20 cellular contexts compared by ENCODE assay signal in the genomic region with DNA sequence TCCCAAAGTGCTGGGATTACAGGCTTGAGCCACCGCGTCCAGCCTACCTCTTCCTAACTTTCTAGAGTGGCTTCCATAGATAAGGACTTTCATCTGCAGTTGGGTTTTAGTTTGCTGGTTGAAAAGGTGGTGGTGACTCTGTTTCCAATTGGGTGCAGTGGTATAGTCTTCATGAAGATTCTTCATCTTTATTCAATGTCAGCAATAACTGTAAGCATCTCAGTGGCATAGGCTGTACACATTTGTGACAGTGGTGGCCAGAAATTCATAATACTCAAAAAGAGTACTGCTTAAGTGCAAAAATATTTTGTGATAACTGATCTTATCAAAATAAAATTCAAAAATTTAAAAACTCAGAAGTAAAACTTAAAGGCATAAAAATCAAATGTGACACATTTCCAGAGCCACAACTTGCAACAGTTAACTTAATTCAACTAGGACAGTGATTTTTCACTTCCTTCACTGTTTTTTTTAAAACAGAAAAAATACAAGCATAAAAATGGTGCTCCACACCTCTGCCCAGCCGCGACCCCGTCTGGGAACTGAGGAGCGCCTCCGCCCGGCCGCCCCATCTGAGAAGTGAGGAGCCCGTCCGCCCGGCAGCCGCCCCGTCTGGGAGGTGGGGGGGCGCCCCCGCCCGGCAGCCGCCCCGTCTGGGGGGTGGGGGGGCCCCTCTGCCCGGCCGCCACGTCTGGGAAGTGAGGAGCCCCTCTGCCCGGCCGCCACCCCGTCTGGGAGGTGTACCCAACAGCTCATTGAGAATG. TPM values are rescaled to one million over a fixed set of nuclear protein-coding genes. Genes with fewer than 3 reads are reported as not detected.
DNase-seq lines count a peak whose midpoint lies in the region; ATAC-seq, FAIRE-seq and TF ChIP-seq lines count a peak whose summit lies in the region.
"Had no signal": no experiment of that assay in that cellular context is flagged by ENCODE, and none has a peak within 500 bp of the region (broad histone marks: within the 10 kb centered on the region; RNA-seq: fewer than 3 reads in every experiment).

No MANE protein-coding gene starts in this region.

- POLR2A ChIA-PET in A549 (lab: Yijun Ruan, JAX) (no interaction called here), K562 (lab: Yijun Ruan, JAX) (no interaction called here)

- DNase-seq in A549 (ENCODE audit: low read depth in 1 of 2, low spot score in 1 of 2) = peak in 1 of 2 experiments; percentile 35
- no peak for DNase-seq in H54 (ENCODE audit: insufficient read length, low spot score)
- no peak for DNase-seq in K562 (ENCODE audit: extremely low read depth in 1 of 4, low spot score in 3 of 4)
- no peak for DNase-seq in GM10266 (ENCODE audit: extremely low spot score)
- DNase-seq in anterior cingulate cortex (lab: John Stamatoyannopoulos, UW) = no peak
- DNase-seq: CD4-positive, CD25-positive, alpha-beta regulatory T cell; CD8-positive, alpha-beta T cell; DMS 273 treated with DMSO at 0.1 percent for 48 hours; DMS79; EL; GDM1; GM23248; H9 had no signal

- TF ChIP-seq POLR2A in A549 (IDR thresholded peaks at IDR 0.05; ENCODE audit: low read length) (no peak), H54 (IDR thresholded peaks at IDR 0.05; ENCODE audit: low read depth, low read length) (no peak), K562 (conservative IDR thresholded peaks at IDR 0.05) (no peak)

- H2AFZ ChIP-seq in K562 (ENCODE audit: low read depth, low read length) = no peak overlapping the region
- H2AFZ ChIP-seq: GM23248 had no signal

- 45% methylated on average over 9 of the region's 25 CpGs for WGBS in A549 (ENCODE audit: missing lambda C conversion rate)
- 79% methylated on average over 20 of the region's 25 CpGs for WGBS in K562 (ENCODE audit: insufficient coverage, low coverage, missing lambda C conversion rate)

- CTCF ChIA-PET in A549 (lab: Yijun Ruan, JAX) = interaction anchor here (1.6 kb wide), 1 partner anchor 16 kb away, joined by 3 read pairs; no protein-coding TSS in a partner anchor
- CTCF ChIA-PET in K562 (lab: Yijun Ruan, JAX; ENCODE audit: low intra/inter-chr PET ratio) = no interaction called here

- no peaks in the 10 kb centered on the region for H3K79me2 ChIP-seq in K562 (ENCODE audit: control insufficient read depth, insufficient read depth, low read length)

- peaks cover 48% of the 10 kb centered on the region for H3K4me1 ChIP-seq in A549
- no peaks in the 10 kb centered on the region; a peak in 1 of 5 replicates for H3K4me1 ChIP-seq in K562 (replicated peaks in 1 of 2; ENCODE audit: control insufficient read depth in 2 of 2, insufficient read depth in 2 of 2, low read length in 2 of 2)
- no peaks in the 10 kb centered on the region for H3K4me1 ChIP-seq in neutrophil (ENCODE audit: control insufficient read depth in 1 of 2, insufficient read depth in 1 of 2, low read depth in 1 of 2, low read length in 1 of 2)
- H3K4me1 ChIP-seq: BLaER1 had no signal

- no peaks in the 10 kb centered on the region for H4K20me1 ChIP-seq in K562 (replicated peaks; ENCODE audit: control insufficient read depth, insufficient read depth, low read length)
- H4K20me1 ChIP-seq: BLaER1 had no signal

- TF ChIP-seq CTCF in A549 (IDR thresholded peaks at IDR 0.05) (peak; percentile 15; the same call in 1 of the 3 replicates), K562 (IDR thresholded peaks at IDR 0.05 in 2 of 3, conservative IDR thresholded peaks at IDR 0.05 in 1 of 3; ENCODE audit: insufficient read depth in 2 of 3, low read depth in 1 of 3, low read length in 3 of 3) (no peak), neutrophil (IDR thresholded peaks at IDR 0.05) (no peak), GM10266 (IDR thresholded peaks at IDR 0.05; ENCODE audit: control insufficient read depth, insufficient read depth, low read depth, missing control alignments) (no peak)

- no peak overlapping the region for H3K9ac ChIP-seq in K562 (ENCODE audit: insufficient read depth in 1 of 2, low read depth in 2 of 2, low read length in 2 of 2)
- H3K9ac ChIP-seq: BLaER1, GM23248 had no signal

- H3K4me2 ChIP-seq in A549 (peak overlapping the region; percentile 77), K562 (ENCODE audit: insufficient read depth, low read length) (no peak overlapping the region)
- H3K4me2 ChIP-seq: BLaER1 had no signal

- peak in 1 of 2 experiments; percentile 60; a peak in 3 of 6 replicates for ATAC-seq in A549
- ATAC-seq in K562 = no peak
- ATAC-seq: CD8-positive, alpha-beta T cell; HCT116 had no signal

- H3K9me1 ChIP-seq in K562 (ENCODE audit: control insufficient read depth, insufficient read depth, low read length) = no peaks in the 10 kb centered on the region

- H3K9me3 ChIP-seq in A549 (peaks cover 9% of the 10 kb centered on the region; the same call in 1 of the 3 replicates), K562 (replicated peaks; ENCODE audit: control insufficient read depth, insufficient read depth, low read depth, low read length) (no peaks in the 10 kb centered on the region), neutrophil (no peaks in the 10 kb centered on the region)

- no TSS peak for BruUV-seq in K562 (replicated peaks; lab: Mats Ljungman, UMichigan)

- H3K27me3 ChIP-seq in K562 (ENCODE audit: control insufficient read depth in 2 of 2, insufficient read depth in 2 of 2, low read length in 2 of 2) = no peaks in the 10 kb centered on the region
- H3K27me3 ChIP-seq in neutrophil = no peaks in the 10 kb centered on the region
- H3K27me3 ChIP-seq: BLaER1 had no signal

- TF ChIP-seq RAD21 in A549 (conservative IDR thresholded peaks at IDR 0.05 in 1 of 2, IDR thresholded peaks at IDR 0.05 in 1 of 2) = 0 out of 5 replicates have a peak, but pooled peaks of 1 of the 2 experiments have one; percentile 15
- no peak for TF ChIP-seq RAD21 in K562 (CRISPR knock-in tag; conservative IDR thresholded peaks at IDR 0.05 in 1 of 2, IDR thresholded peaks at IDR 0.05 in 1 of 2)

- H3K4me3 ChIP-seq in A549 (peak overlapping the region; percentile 34), K562 (no peak overlapping the region), neutrophil (ENCODE audit: low read depth in 1 of 2, low read length in 1 of 2) (no peak overlapping the region)
- H3K4me3 ChIP-seq: BLaER1, GM23248 had no signal

- H3K27ac ChIP-seq in A549 = peak overlapping the region; percentile 75 to 94
- H3K27ac ChIP-seq in K562 (ENCODE audit: extremely low read depth, low read depth, low read length) = no peak overlapping the region
- H3K27ac ChIP-seq in neutrophil = peak overlapping the region; percentile 40
- H3K27ac ChIP-seq: BLaER1, C4-2B, GM23248 had no signal

- FAIRE-seq in A549 (lab: Jason Lieb, UNC) (no peak), H54 (lab: Jason Lieb, UNC) (peak; percentile 70), K562 (lab: Jason Lieb, UNC) (no peak)
- FAIRE-seq: D721Med, GM12891, H1 had no signal

- intact Hi-C loops in K562 (cut with micrococcal nuclease) = no loop called here

- H3K36me3 ChIP-seq in K562 (ENCODE audit: control insufficient read depth, insufficient read depth, low read length) (no peaks in the 10 kb centered on the region), neutrophil (peaks cover 53% of the 10 kb centered on the region)

- TF ChIP-seq EP300 in A549 (IDR thresholded peaks at IDR 0.05) = no peak
- no peak for TF ChIP-seq EP300 in K562 (IDR thresholded peaks at IDR 0.05; ENCODE audit: low read length)

- in situ Hi-C loops in K562 (cut with MboI) = no loop called here

TF ChIP-seq in A549, 52 proteins besides CTCF, POLR2A, EP300 and RAD21 (continues in another document):
- no peak for TF ChIP-seq USF2 (IDR thresholded peaks at IDR 0.05)
- peak; percentile 79 for TF ChIP-seq MAFK (IDR thresholded peaks at IDR 0.05; ENCODE audit: partially characterized antibody)

TF ChIP-seq in K562, 482 proteins besides CTCF, POLR2A, EP300 and RAD21:
- TF ChIP-seq C11orf30 (IDR thresholded peaks at IDR 0.05; ENCODE audit: low read depth) = peak; percentile 17; the same call in 1 of the 2 replicates
- TF ChIP-seq MAFF (IDR thresholded peaks at IDR 0.05; ENCODE audit: low read length) = peak; percentile 15; the same call in 1 of the 2 replicates
- peak; percentile 39; the same call in 1 of the 2 replicates for TF ChIP-seq ZNF316 (IDR thresholded peaks at IDR 0.05)
- no peak for TF ChIP-seq SMAD4 (CRISPR knock-in tag; conservative IDR thresholded peaks at IDR 0.05)
- no peak for TF ChIP-seq NCOA2 (IDR thresholded peaks at IDR 0.05; ENCODE audit: partially characterized antibody in 2 of 2)
TF ChIP-seq in K562: peak in this region for 3.

RNA-seq across cellular contexts. Expression of gene CDK5RAP2, which starts 56.4 kb away (rescaled TPM):
- 37.1 and 44.6 TPM in 2 replicates for polyA plus RNA-seq in A549 (2011; rRNA removed)
- polyA plus RNA-seq in A549 (2012; cell fraction: cytosol; rRNA removed) = 31.3 and 34.2 TPM in 2 replicates
- polyA plus RNA-seq in A549 (2012; cell fraction: nucleus; rRNA removed) = 78.3 and 93.3 TPM in 2 replicates
- 28.7 to 31.9 TPM (median 29.1 TPM) in 3 replicates for polyA plus RNA-seq in A549 (2017; fragmentation: RNase III; extraction: RNeasy Plus Mini Kit Qiagen cat#74134 plus additional on column Dnase treatment)
- polyA minus RNA-seq in A549 (2011; rRNA and poly(A)+ RNA removed) = 62.0 and 63.0 TPM in 2 replicates
- 137 and 219 TPM in 2 replicates for total RNA-seq in K562 (2011; cell fraction: chromatin; rRNA removed; ENCODE audit: low replicate concordance)
- 64.2 and 82.4 TPM in 2 replicates for total RNA-seq in K562 (2011; cell fraction: nucleolus; rRNA removed)
- total RNA-seq in K562 (2011; cell fraction: nucleoplasm; rRNA removed) = 131 and 136 TPM in 2 replicates
- 39.5 and 43.1 TPM in 2 replicates for total RNA-seq in K562 (2014; rRNA removed)
- total RNA-seq in K562 (2014; rRNA removed; fragmentation: Illumina TruSeq; extraction: Trizol) = 38.7 and 42.2 TPM in 2 replicates
- total RNA-seq in K562 (2015; rRNA removed; fragmentation: Illumina TruSeq; extraction: Trizol) = 48.5 and 52.3 TPM in 2 replicates
- 59.4 and 68.8 TPM in 2 replicates for total RNA-seq in K562 (2021)
- polyA plus RNA-seq in K562 (2011; rRNA removed) = 33.8 and 40.9 TPM in 2 replicates
- 20.8 and 22.2 TPM in 2 replicates for polyA plus RNA-seq in K562 (2011; cell fraction: cytosol; rRNA removed)
- 140 and 141 TPM in 2 replicates for polyA plus RNA-seq in K562 (2011; cell fraction: nucleus; rRNA removed)
- 38.2 and 52.8 TPM in 2 replicates for polyA plus RNA-seq in K562 (2012)
- polyA plus RNA-seq in K562 (2014; fragmentation: Illumina TruSeq; extraction: Trizol) = 54.6 and 61.3 TPM in 2 replicates
- 10 to 100 TPM; 19.9 to 28.0 TPM for polyA plus RNA-seq in K562 (2014; fragmentation: Nextera tagmentation; extraction: Ambion mirVana)
- 41.7 and 63.4 TPM in 2 replicates for polyA plus RNA-seq in K562 (2014; rRNA removed)
- polyA minus RNA-seq in K562 (2011; rRNA and poly(A)+ RNA removed) = 74.0 and 76.2 TPM in 2 replicates
- 28.2 and 29.1 TPM in 2 replicates for polyA minus RNA-seq in K562 (2011; cell fraction: cytosol; rRNA and poly(A)+ RNA removed)
- polyA minus RNA-seq in K562 (2011; cell fraction: nucleus; rRNA and poly(A)+ RNA removed) = 67.2 and 117 TPM in 2 replicates

Comparison
In these comparisons a context has a peak if more than half of its experiments do, and no peak if none do; other contexts are left out.
1. Of the 35 proteins assayed by ChIP-seq in both K562 and A549: peak only in K562: none; only in A549: CTCF and MAFK; in both: none; in neither: 32; mixed calls (peak in some experiments, not most) for 1.